In the genomic region with DNA sequence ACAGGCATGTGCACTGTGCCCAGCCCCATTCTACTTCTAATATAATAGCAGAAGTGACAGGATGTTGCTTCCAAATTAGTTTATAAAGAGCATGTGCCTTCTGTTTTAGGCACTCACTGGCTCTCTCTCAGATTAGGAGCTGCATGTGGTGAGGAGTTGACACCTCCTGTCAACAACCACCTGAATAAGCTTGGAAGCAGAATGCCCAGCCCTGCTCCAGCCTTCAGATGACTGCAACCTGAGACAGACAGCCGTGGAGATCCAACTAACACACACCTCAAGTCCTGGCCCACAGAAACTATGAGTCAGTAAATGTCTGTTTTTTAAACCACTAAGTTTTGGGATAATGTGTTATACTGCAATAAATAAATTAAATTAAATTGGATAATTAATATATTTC, we compare ENCODE assay signal across 21 cellular contexts. TPM values are rescaled to one million over a fixed set of nuclear protein-coding genes. Genes with fewer than 3 reads are reported as not detected.
DNase-seq lines count a peak whose midpoint lies in the region; ATAC-seq, FAIRE-seq and TF ChIP-seq lines count a peak whose summit lies in the region.
"Had no signal": no experiment of that assay in that cellular context is flagged by ENCODE, and none has a peak within 500 bp of the region (broad histone marks: within the 10 kb centered on the region; RNA-seq: fewer than 3 reads in every experiment).

No MANE protein-coding gene starts in this region.

- H3K36me3 ChIP-seq in right atrium auricular region (no peaks in the 10 kb centered on the region), SK-N-SH (replicated peaks in 1 of 2; ENCODE audit: control insufficient read depth in 1 of 2, insufficient read depth in 2 of 2, low read length in 1 of 2) (no peaks in the 10 kb centered on the region), left ventricle myocardium inferior (no peaks in the 10 kb centered on the region)
- H3K36me3 ChIP-seq: gastroesophageal sphincter, right lobe of liver had no signal

- H3K4me3 ChIP-seq in right atrium auricular region (no peak overlapping the region), SK-N-SH (ENCODE audit: low read depth in 2 of 2, low read length in 1 of 2) (no peak overlapping the region), left ventricle myocardium inferior (no peak overlapping the region)
- H3K4me3 ChIP-seq: gastroesophageal sphincter, right lobe of liver had no signal

- peaks cover 79% of the 10 kb centered on the region for H3K79me2 ChIP-seq in SK-N-SH (ENCODE audit: insufficient read depth)

- TF ChIP-seq RAD21 in SK-N-SH (IDR thresholded peaks at IDR 0.05; ENCODE audit: low read length) = no peak

- H4K20me1 ChIP-seq in SK-N-SH (ENCODE audit: insufficient read depth) = peaks cover 23% of the 10 kb centered on the region

- no peaks in the 10 kb centered on the region for H3K9me2 ChIP-seq in SK-N-SH

- H3K4me1 ChIP-seq in right atrium auricular region (peaks cover 0 to 34% of the 10 kb centered on the region in 2 donors), SK-N-SH (ENCODE audit: control insufficient read depth in 1 of 2, insufficient read depth in 2 of 2, low read depth in 1 of 2, low read length in 1 of 2) (peaks cover 18 to 24% of the 10 kb centered on the region in 2 experiments; a peak in 3 of 4 replicates), left ventricle myocardium inferior (peaks cover 65% of the 10 kb centered on the region)

- H3K27me3 ChIP-seq in right atrium auricular region = no peaks in the 10 kb centered on the region
- H3K27me3 ChIP-seq in SK-N-SH (ENCODE audit: insufficient read depth) = no peaks in the 10 kb centered on the region
- no peaks in the 10 kb centered on the region for H3K27me3 ChIP-seq in left ventricle myocardium inferior (ENCODE audit: low read depth)
- H3K27me3 ChIP-seq: gastroesophageal sphincter, right lobe of liver had no signal

- POLR2A ChIA-PET in SK-N-SH (lab: Yijun Ruan, JAX) = no interaction called here

- CTCF ChIA-PET in SK-N-SH (lab: Yijun Ruan, JAX) = no interaction called here

- intact Hi-C loops in Right ventricle myocardium inferior (cut with DNase I) (no loop called here), left ventricle myocardium inferior (cut with micrococcal nuclease) (no loop called here)

- FAIRE-seq in urothelium cell line (lab: Jason Lieb, UNC) = no peak
- FAIRE-seq: G401.6, GM12892 had no signal

- 37% methylated on average over 1 of the region's 1 CpG for WGBS in SK-N-SH (ENCODE audit: low lambda C conversion rate)

- TF ChIP-seq CTCF in right atrium auricular region (IDR thresholded peaks at IDR 0.05) = no peak
- TF ChIP-seq CTCF in SK-N-SH (IDR thresholded peaks at IDR 0.05) = no peak
- TF ChIP-seq CTCF in left ventricle myocardium inferior (IDR thresholded peaks at IDR 0.05; ENCODE audit: borderline replicate concordance) = no peak

- no peak for DNase-seq in Right ventricle myocardium inferior (ENCODE audit: missing footprints)
- DNase-seq in right atrium auricular region (ENCODE audit: low spot score) = no peak
- DNase-seq in SK-N-SH = no peak
- peak; percentile 42 for DNase-seq in left ventricle myocardium inferior
- peak; percentile 17 for DNase-seq in urothelium cell line (ENCODE audit: low spot score)
- DNase-seq in HPDE6-E6E7 (ENCODE audit: extremely low spot score) = no peak
- no peak for DNase-seq in GDM1 (lab: John Stamatoyannopoulos, UW)
- DNase-seq: activated CD4-positive, CD25-positive, alpha-beta regulatory T cell; activated CD8-positive, alpha-beta memory T cell treated with anti-CD3 and anti-CD28 coated beads for 24 hours; CD8-positive, alpha-beta memory T cell; effector memory CD8-positive, alpha-beta T cell; GOT3; MM.1S; NCI-H1930; NK-92 treated with Interleukin-12 subunit alpha and Interleukin-12 subunit beta, amount 100 ng/mL, for 24 hours; right lobe of liver; SIG-M5 had no signal

- H3K27ac ChIP-seq in right atrium auricular region (no peak overlapping the region), SK-N-SH (ENCODE audit: low read depth in 2 of 2, low read length in 1 of 2) (no peak overlapping the region), left ventricle myocardium inferior (replicated peaks) (peak overlapping the region; percentile 73)
- H3K27ac ChIP-seq: right lobe of liver had no signal

- ATAC-seq in Right ventricle myocardium inferior (peak; percentile 88), HG02981 (IDR thresholded peaks at IDR 0.05; ENCODE audit: unreplicated experiment) (no peak)
- ATAC-seq: effector memory CD8-positive, alpha-beta T cell; gastroesophageal sphincter; right lobe of liver had no signal

- no peak overlapping the region for H3K9ac ChIP-seq in SK-N-SH

- peaks cover 35% of the 10 kb centered on the region for H3F3A ChIP-seq in SK-N-SH (replicated peaks; ENCODE audit: insufficient read depth)

- no peak for TF ChIP-seq EP300 in SK-N-SH (IDR thresholded peaks at IDR 0.05; ENCODE audit: borderline replicate concordance in 1 of 2, low read depth in 1 of 2, low read length in 1 of 2)

- H3K4me2 ChIP-seq in SK-N-SH = no peak overlapping the region

- no peak overlapping the region for H2AFZ ChIP-seq in SK-N-SH (ENCODE audit: low read depth)

- H3K9me3 ChIP-seq in right atrium auricular region = no peaks in the 10 kb centered on the region
- no peaks in the 10 kb centered on the region for H3K9me3 ChIP-seq in SK-N-SH
- H3K9me3 ChIP-seq in left ventricle myocardium inferior (replicated peaks) = no peaks in the 10 kb centered on the region
- H3K9me3 ChIP-seq: gastroesophageal sphincter, right lobe of liver had no signal

TF ChIP-seq in SK-N-SH, 30 proteins besides CTCF, POLR2A, EP300 and RAD21:
- TF ChIP-seq FOSL2 (IDR thresholded peaks at IDR 0.05; ENCODE audit: borderline replicate concordance, low read depth) (0 out of 2 replicates have a peak, but pooled peaks have one; percentile 15), TCF12 (IDR thresholded peaks at IDR 0.05) (peak; percentile 34; the same call in 1 of the 2 replicates), NFIC (IDR thresholded peaks at IDR 0.05; ENCODE audit: borderline replicate concordance) (no peak), MXI1 (IDR thresholded peaks at IDR 0.05; ENCODE audit: low read depth, low read length) (peak; percentile 32; the same call in 1 of the 2 replicates)
- TF ChIP-seq, protein P1, sequence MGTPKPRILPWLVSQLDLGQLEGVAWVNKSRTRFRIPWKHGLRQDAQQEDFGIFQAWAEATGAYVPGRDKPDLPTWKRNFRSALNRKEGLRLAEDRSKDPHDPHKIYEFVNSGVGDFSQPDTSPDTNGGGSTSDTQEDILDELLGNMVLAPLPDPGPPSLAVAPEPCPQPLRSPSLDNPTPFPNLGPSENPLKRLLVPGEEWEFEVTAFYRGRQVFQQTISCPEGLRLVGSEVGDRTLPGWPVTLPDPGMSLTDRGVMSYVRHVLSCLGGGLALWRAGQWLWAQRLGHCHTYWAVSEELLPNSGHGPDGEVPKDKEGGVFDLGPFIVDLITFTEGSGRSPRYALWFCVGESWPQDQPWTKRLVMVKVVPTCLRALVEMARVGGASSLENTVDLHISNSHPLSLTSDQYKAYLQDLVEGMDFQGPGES (IDR thresholded peaks at IDR 0.05; ENCODE audit: low read depth, low read length) = no peak

RNA-seq across cellular contexts. Expression of a gene that starts 54.5 kb away (rescaled TPM):
- total RNA-seq in Right ventricle myocardium inferior (34.6 TPM), right atrium auricular region (10 to 100 TPM; 31.6 to 41.6 TPM), left ventricle myocardium inferior (29.6 TPM)
- polyA plus RNA-seq in SK-N-SH (2012; rRNA removed) = 29.4 and 38.9 TPM in 2 replicates
- 31.3 and 35.8 TPM in 2 replicates for polyA plus RNA-seq in SK-N-SH (2012; cell fraction: cytosol; rRNA removed)
- 46.7 and 74.5 TPM in 2 replicates for polyA plus RNA-seq in SK-N-SH (2012; cell fraction: nucleus; rRNA removed)
- polyA plus RNA-seq: CD8-positive, alpha-beta memory T cell had no signal

Comparison
In these comparisons a context has a peak if more than half of its experiments do, and no peak if none do; other contexts are left out.
1. DNase-seq: peak in left ventricle myocardium inferior (single experiment) and urothelium cell line (single experiment); none in Right ventricle myocardium inferior (single experiment), right atrium auricular region (single experiment), SK-N-SH (single experiment), HPDE6-E6E7 (single experiment) and GDM1 (single experiment).